ENCODE assay signal across 8 cellular contexts in genomic region chr12:89494411-89495231, GRCh38. TPM values are rescaled to one million over a fixed set of nuclear protein-coding genes. Genes with fewer than 3 reads are reported as not detected.
DNase-seq lines count a peak whose midpoint lies in the region; ATAC-seq and TF ChIP-seq lines count a peak whose summit lies in the region.

No MANE protein-coding gene starts in this region.

- H3K9me3 Mint-ChIP-seq in activated T-helper 2 cell treated with anti-CD3 and anti-CD28 coated beads, Interferon-gamma antibody, Interleukin-2, Interleukin-4, amounts not matched to agents 10 μg/mL and 5 μg/mL and 100 μg/mL, durations not matched to agents 14 hours and 24 hours and 36 hours = no peaks in the 10 kb centered on the region
- no peaks in the 10 kb centered on the region for H3K9me3 Mint-ChIP-seq in chondrocyte (ENCODE audit: low read depth)

- no peaks in the 10 kb centered on the region for H3K27me3 Mint-ChIP-seq in activated T-helper 2 cell treated with anti-CD3 and anti-CD28 coated beads, Interferon-gamma antibody, Interleukin-2, Interleukin-4, amounts not matched to agents 10 μg/mL and 5 μg/mL and 100 μg/mL, durations not matched to agents 14 hours and 24 hours and 36 hours (ENCODE audit: low read depth)
- no peaks in the 10 kb centered on the region for H3K27me3 Mint-ChIP-seq in chondrocyte (ENCODE audit: low read depth)

- intact Hi-C loops in activated T-helper 2 cell treated with anti-CD3 and anti-CD28 coated beads, Interferon-gamma antibody, Interleukin-2, Interleukin-4, amounts not matched to agents 10 μg/mL and 5 μg/mL and 100 μg/mL, durations not matched to agents 14 hours and 24 hours and 36 hours (cut with micrococcal nuclease) = loop anchor here (1.0 to 10.0 kb wide), 5 partner anchors 22 to 1200 kb away; partner anchors contain the start of genes DUSP6 and POC1B
- intact Hi-C loops in sciatic nerve (cut with DNase I) = no loop called here

- H3K4me3 Mint-ChIP-seq in activated T-helper 2 cell treated with anti-CD3 and anti-CD28 coated beads, Interferon-gamma antibody, Interleukin-2, Interleukin-4, amounts not matched to agents 10 μg/mL and 5 μg/mL and 100 μg/mL, durations not matched to agents 14 hours and 24 hours and 36 hours (ENCODE audit: low read depth) = peak overlapping the region; percentile 9
- no peak overlapping the region for H3K4me3 Mint-ChIP-seq in chondrocyte (ENCODE audit: unreplicated experiment)

- peaks cover 43% of the 10 kb centered on the region for H3K36me3 Mint-ChIP-seq in activated T-helper 2 cell treated with anti-CD3 and anti-CD28 coated beads, Interferon-gamma antibody, Interleukin-2, Interleukin-4, amounts not matched to agents 10 μg/mL and 5 μg/mL and 100 μg/mL, durations not matched to agents 14 hours and 24 hours and 36 hours (ENCODE audit: low read depth)
- peaks cover 11% of the 10 kb centered on the region for H3K36me3 Mint-ChIP-seq in chondrocyte (ENCODE audit: low read depth)

- TF ChIP-seq CTCF in chondrocyte (IDR thresholded peaks at IDR 0.05) = no peak

- peak; percentile 61 for ATAC-seq in GM18867 (IDR thresholded peaks at IDR 0.05; ENCODE audit: unreplicated experiment)
- ATAC-seq in HG02885 (IDR thresholded peaks at IDR 0.05; ENCODE audit: poor library complexity, unreplicated experiment) = peak; percentile 52
- ATAC-seq in sciatic nerve = no peak

- H3K4me1 Mint-ChIP-seq in activated T-helper 2 cell treated with anti-CD3 and anti-CD28 coated beads, Interferon-gamma antibody, Interleukin-2, Interleukin-4, amounts not matched to agents 10 μg/mL and 5 μg/mL and 100 μg/mL, durations not matched to agents 14 hours and 24 hours and 36 hours (ENCODE audit: low read depth) = peaks cover 17% of the 10 kb centered on the region
- H3K4me1 Mint-ChIP-seq in chondrocyte (ENCODE audit: low read depth) = peaks cover 11% of the 10 kb centered on the region

- DNase-seq in activated T-helper 2 cell treated with anti-CD3 and anti-CD28 coated beads, Interferon-gamma antibody, Interleukin-2, Interleukin-4, amounts not matched to agents 10 μg/mL and 5 μg/mL and 100 μg/mL, durations not matched to agents 14 hours and 24 hours and 36 hours (ENCODE audit: low spot score) = no peak
- DNase-seq in stimulated activated CD4-positive, alpha-beta T cell treated with anti-CD3 and anti-CD28 coated beads, Interleukin-2, amount 100 ng/mL, for 24 hours = peak; percentile 25 to 59
- DNase-seq in NCI-H69 (lab: John Stamatoyannopoulos, UW) = no peak
- DNase-seq in chondrocyte (ENCODE audit: low spot score) = no peak
- DNase-seq in sciatic nerve (ENCODE audit: low spot score) = no peak
- DNase-seq in NCI-H2171 treated with DMSO at 0.1 percent for 48 hours (lab: John Stamatoyannopoulos, UW) = no peak

- H3K27ac Mint-ChIP-seq in activated T-helper 2 cell treated with anti-CD3 and anti-CD28 coated beads, Interferon-gamma antibody, Interleukin-2, Interleukin-4, amounts not matched to agents 10 μg/mL and 5 μg/mL and 100 μg/mL, durations not matched to agents 14 hours and 24 hours and 36 hours = peak overlapping the region; percentile 90
- H3K27ac Mint-ChIP-seq in chondrocyte (ENCODE audit: unreplicated experiment) = no peak overlapping the region

RNA-seq across cellular contexts. Expression of gene GALNT4, which starts 30.0 kb away (rescaled TPM):
- total RNA-seq in activated T-helper 2 cell treated with anti-CD3 and anti-CD28 coated beads, Interferon-gamma antibody, Interleukin-2, Interleukin-4, amounts not matched to agents 10 μg/mL and 5 μg/mL and 100 μg/mL, durations not matched to agents 14 hours and 24 hours and 36 hours = 8.8 and 9.1 TPM in 2 replicates
- total RNA-seq in chondrocyte (3.6 to 4.9 TPM (median 3.9 TPM) in 3 replicates), sciatic nerve (5.7 TPM)

RNA-seq across cellular contexts. Expression of gene POC1B, which starts 31.2 kb away (rescaled TPM):
- 24.8 and 25.5 TPM in 2 replicates for total RNA-seq in activated T-helper 2 cell treated with anti-CD3 and anti-CD28 coated beads, Interferon-gamma antibody, Interleukin-2, Interleukin-4, amounts not matched to agents 10 μg/mL and 5 μg/mL and 100 μg/mL, durations not matched to agents 14 hours and 24 hours and 36 hours
- 10.4 to 12.2 TPM (median 11.0 TPM) in 3 replicates for total RNA-seq in chondrocyte
- 28.5 TPM for total RNA-seq in sciatic nerve

Comparison
In these comparisons a context has a peak if more than half of its experiments do, and no peak if none do; other contexts are left out.
1. DNase-seq: peak in stimulated activated CD4-positive, alpha-beta T cell treated with anti-CD3 and anti-CD28 coated beads, Interleukin-2, amount 100 ng/mL, for 24 hours (2 of 2); none in activated T-helper 2 cell treated with anti-CD3 and anti-CD28 coated beads, Interferon-gamma antibody, Interleukin-2, Interleukin-4, amounts not matched to agents 10 μg/mL and 5 μg/mL and 100 μg/mL, durations not matched to agents 14 hours and 24 hours and 36 hours (single experiment), NCI-H69 (single experiment), chondrocyte (single experiment), sciatic nerve (single experiment) and NCI-H2171 treated with DMSO at 0.1 percent for 48 hours (single experiment).